Comparison of ENCODE assay signal across 12 cellular contexts in the genomic region with DNA sequence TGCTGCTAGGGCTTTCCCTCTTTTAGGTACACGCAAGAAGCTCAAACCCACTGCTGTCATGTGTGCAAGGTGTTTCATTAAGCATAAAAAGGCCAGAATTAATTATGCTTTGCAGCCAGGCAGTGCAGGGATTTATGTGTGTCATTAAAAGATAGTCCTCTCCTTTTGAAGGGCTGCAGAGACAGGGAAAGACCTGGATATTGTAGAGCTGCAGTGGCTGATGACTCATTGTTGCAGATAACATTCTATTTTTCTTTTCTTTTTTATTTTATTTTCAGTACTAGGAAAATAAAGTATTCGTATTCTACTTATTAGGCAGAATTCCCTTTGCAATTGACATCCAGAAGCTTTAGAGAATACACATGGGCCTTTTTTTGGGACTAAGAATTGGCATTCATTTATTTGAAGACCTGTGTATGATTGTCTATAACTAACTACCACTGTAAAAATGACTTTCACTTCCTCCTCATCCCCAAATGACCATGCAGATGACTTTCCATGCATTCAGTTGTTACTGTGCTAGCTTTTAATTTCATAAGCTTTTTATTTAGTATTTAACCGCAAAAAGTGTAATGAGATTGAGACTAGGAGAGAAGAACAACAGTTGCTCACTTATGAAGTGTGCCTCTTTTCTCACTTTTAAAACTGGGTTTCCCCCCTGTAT.
DNase-seq lines count a peak whose midpoint lies in the region; ATAC-seq, FAIRE-seq and TF ChIP-seq lines count a peak whose summit lies in the region.
"Had no signal": no experiment of that assay in that cellular context is flagged by ENCODE, and none has a peak within 500 bp of the region (broad histone marks: within the 10 kb centered on the region; RNA-seq: fewer than 3 reads in every experiment).

No MANE protein-coding gene starts in this region.

- in situ Hi-C loops in GM13976 (cut with MboI; ENCODE audit: low sequenced_read_pairs, unreplicated experiment): no loop called here
- in situ Hi-C loops in gastrocnemius medialis (cut with MboI; ENCODE audit: low sequenced_read_pairs in 4 of 4): loop anchor here in 1 of 4 donors (10.0 kb wide), 1 partner anchor 73 kb away; no protein-coding TSS in a partner anchor

- H3K9me3 ChIP-seq in A549: no peaks in the 10 kb centered on the region
- no peaks in the 10 kb centered on the region for H3K9me3 ChIP-seq in gastrocnemius medialis
- H3K9me3 ChIP-seq: prostate gland had no signal

- TF ChIP-seq CTCF in A549 (IDR thresholded peaks at IDR 0.05): no peak
- no peak for TF ChIP-seq CTCF in GM13976 (IDR thresholded peaks at IDR 0.05; ENCODE audit: borderline replicate concordance, control extremely low read depth, extremely low read depth, insufficient read depth, missing control alignments)
- TF ChIP-seq CTCF in gastrocnemius medialis (IDR thresholded peaks at IDR 0.05 in 4 of 5, conservative IDR thresholded peaks at IDR 0.05 in 1 of 5): no peak

- peaks cover 4% of the 10 kb centered on the region; the same call in 2 of the 3 replicates for H3K4me1 ChIP-seq in A549
- H3K4me1 ChIP-seq in gastrocnemius medialis: peaks cover 51 to 64% of the 10 kb centered on the region in 2 donors
- H3K4me1 ChIP-seq: prostate gland had no signal

- no peak overlapping the region for H3K4me3 ChIP-seq in A549
- H3K4me3 ChIP-seq in gastrocnemius medialis: peak overlapping the region in 1 of 4 donors; percentile 67
- H3K4me3 ChIP-seq: prostate gland had no signal

- DNase-seq in A549 (ENCODE audit: low read depth in 1 of 2, low spot score in 1 of 2) (no peak), kidney glomerular epithelial cell (lab: John Stamatoyannopoulos, UW) (peak; percentile 35), GM13976 (ENCODE audit: low spot score) (no peak), NCI-H510A treated with DMSO at 0.1 percent for 48 hours (lab: John Stamatoyannopoulos, UW) (no peak), islet precursor cell (no peak), gastrocnemius medialis (no peak)
- DNase-seq: activated CD4-positive, alpha-beta T cell treated with anti-CD3 and anti-CD28 coated beads for 1 hour; effector memory CD4-positive, alpha-beta T cell; NCI-H146 had no signal

- TF ChIP-seq POLR2A in A549 (IDR thresholded peaks at IDR 0.05; ENCODE audit: low read length) (no peak), gastrocnemius medialis (IDR thresholded peaks at IDR 0.05) (no peak)

- FAIRE-seq in A549 (lab: Jason Lieb, UNC): no peak

- no peak for TF ChIP-seq RAD21 in A549 (conservative IDR thresholded peaks at IDR 0.05 in 1 of 2, IDR thresholded peaks at IDR 0.05 in 1 of 2)

- H3K27me3 ChIP-seq in gastrocnemius medialis: no peaks in the 10 kb centered on the region

- H3K36me3 ChIP-seq in gastrocnemius medialis: no peaks in the 10 kb centered on the region
- H3K36me3 ChIP-seq: prostate gland had no signal

- no peak overlapping the region for H3K27ac ChIP-seq in A549
- peak overlapping the region in 2 of 4 donors; percentile 84 to 92 for H3K27ac ChIP-seq in gastrocnemius medialis
- H3K27ac ChIP-seq: prostate gland had no signal

- 77% methylated on average over 3 of the region's 3 CpGs for WGBS in A549 (ENCODE audit: missing lambda C conversion rate)

- CTCF ChIA-PET in A549 (lab: Yijun Ruan, JAX): interaction anchor here (2.2 kb wide), 1 partner anchor 104 kb away, joined by 6 read pairs; no protein-coding TSS in a partner anchor

- POLR2A ChIA-PET in A549 (lab: Yijun Ruan, JAX): no interaction called here

- no peak for TF ChIP-seq EP300 in A549 (IDR thresholded peaks at IDR 0.05)

- intact Hi-C loops in gastrocnemius medialis (cut with DNase I; ENCODE audit: low total_unique reads): loop anchor here (5.0 to 10.0 kb wide), 2 partner anchors 71 to 113 kb away; a partner anchor contains a TSS

- no peak overlapping the region for H3K4me2 ChIP-seq in A549

- ATAC-seq in A549 (no peak), GM18907 (IDR thresholded peaks at IDR 0.05; ENCODE audit: unreplicated experiment) (peak; percentile 36), SK-N-SH treated with all-trans-retinoic acid at 6 μM for 48 hours (peak; percentile 46; the same call in 2 of the 3 replicates), gastrocnemius medialis (no peak)

TF ChIP-seq in A549, 52 proteins besides CTCF, POLR2A, EP300 and RAD21:
- TF ChIP-seq FOSL2 (IDR thresholded peaks at IDR 0.05) (no peak), FOSL2 (CRISPR knock-in tag; IDR thresholded peaks at IDR 0.05) (peak; percentile 31; the same call in 1 of the 2 replicates), GATA3 (IDR thresholded peaks at IDR 0.05; ENCODE audit: borderline replicate concordance) (no peak)

TF ChIP-seq in SK-N-SH treated with all-trans-retinoic acid at 6 μM for 48 hours, 23 proteins besides CTCF, POLR2A, EP300 and RAD21:
- peak; percentile 83 for TF ChIP-seq ISL1 (CRISPR knock-in tag; IDR thresholded peaks at IDR 0.05)
- TF ChIP-seq, protein P1, sequence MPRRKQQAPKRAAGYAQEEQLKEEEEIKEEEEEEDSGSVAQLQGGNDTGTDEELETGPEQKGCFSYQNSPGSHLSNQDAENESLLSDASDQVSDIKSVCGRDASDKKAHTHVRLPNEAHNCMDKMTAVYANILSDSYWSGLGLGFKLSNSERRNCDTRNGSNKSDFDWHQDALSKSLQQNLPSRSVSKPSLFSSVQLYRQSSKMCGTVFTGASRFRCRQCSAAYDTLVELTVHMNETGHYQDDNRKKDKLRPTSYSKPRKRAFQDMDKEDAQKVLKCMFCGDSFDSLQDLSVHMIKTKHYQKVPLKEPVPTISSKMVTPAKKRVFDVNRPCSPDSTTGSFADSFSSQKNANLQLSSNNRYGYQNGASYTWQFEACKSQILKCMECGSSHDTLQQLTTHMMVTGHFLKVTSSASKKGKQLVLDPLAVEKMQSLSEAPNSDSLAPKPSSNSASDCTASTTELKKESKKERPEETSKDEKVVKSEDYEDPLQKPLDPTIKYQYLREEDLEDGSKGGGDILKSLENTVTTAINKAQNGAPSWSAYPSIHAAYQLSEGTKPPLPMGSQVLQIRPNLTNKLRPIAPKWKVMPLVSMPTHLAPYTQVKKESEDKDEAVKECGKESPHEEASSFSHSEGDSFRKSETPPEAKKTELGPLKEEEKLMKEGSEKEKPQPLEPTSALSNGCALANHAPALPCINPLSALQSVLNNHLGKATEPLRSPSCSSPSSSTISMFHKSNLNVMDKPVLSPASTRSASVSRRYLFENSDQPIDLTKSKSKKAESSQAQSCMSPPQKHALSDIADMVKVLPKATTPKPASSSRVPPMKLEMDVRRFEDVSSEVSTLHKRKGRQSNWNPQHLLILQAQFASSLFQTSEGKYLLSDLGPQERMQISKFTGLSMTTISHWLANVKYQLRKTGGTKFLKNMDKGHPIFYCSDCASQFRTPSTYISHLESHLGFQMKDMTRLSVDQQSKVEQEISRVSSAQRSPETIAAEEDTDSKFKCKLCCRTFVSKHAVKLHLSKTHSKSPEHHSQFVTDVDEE (CRISPR knock-in tag; IDR thresholded peaks at IDR 0.05): no peak
- TF ChIP-seq, protein P2, sequence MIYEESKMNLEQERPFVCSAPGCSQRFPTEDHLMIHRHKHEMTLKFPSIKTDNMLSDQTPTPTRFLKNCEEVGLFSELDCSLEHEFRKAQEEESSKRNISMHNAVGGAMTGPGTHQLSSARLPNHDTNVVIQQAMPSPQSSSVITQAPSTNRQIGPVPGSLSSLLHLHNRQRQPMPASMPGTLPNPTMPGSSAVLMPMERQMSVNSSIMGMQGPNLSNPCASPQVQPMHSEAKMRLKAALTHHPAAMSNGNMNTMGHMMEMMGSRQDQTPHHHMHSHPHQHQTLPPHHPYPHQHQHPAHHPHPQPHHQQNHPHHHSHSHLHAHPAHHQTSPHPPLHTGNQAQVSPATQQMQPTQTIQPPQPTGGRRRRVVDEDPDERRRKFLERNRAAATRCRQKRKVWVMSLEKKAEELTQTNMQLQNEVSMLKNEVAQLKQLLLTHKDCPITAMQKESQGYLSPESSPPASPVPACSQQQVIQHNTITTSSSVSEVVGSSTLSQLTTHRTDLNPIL (CRISPR knock-in tag; IDR thresholded peaks at IDR 0.05; ENCODE audit: low read depth): peak; percentile 36; the same call in 1 of the 2 replicates
- TF ChIP-seq, protein P3, sequence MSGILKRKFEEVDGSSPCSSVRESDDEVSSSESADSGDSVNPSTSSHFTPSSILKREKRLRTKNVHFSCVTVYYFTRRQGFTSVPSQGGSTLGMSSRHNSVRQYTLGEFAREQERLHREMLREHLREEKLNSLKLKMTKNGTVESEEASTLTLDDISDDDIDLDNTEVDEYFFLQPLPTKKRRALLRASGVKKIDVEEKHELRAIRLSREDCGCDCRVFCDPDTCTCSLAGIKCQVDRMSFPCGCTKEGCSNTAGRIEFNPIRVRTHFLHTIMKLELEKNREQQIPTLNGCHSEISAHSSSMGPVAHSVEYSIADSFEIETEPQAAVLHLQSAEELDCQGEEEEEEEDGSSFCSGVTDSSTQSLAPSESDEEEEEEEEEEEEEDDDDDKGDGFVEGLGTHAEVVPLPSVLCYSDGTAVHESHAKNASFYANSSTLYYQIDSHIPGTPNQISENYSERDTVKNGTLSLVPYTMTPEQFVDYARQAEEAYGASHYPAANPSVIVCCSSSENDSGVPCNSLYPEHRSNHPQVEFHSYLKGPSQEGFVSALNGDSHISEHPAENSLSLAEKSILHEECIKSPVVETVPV (CRISPR knock-in tag; IDR thresholded peaks at IDR 0.05): peak; percentile 58; the same call in 1 of the 2 replicates

Comparison
In these comparisons a context has a peak if more than half of its experiments do, and no peak if none do; other contexts are left out.
1. ATAC-seq: peak in GM18907 (single experiment) and SK-N-SH treated with all-trans-retinoic acid at 6 μM for 48 hours (single experiment); none in A549 (0 of 2) and gastrocnemius medialis (0 of 2).